Comparison of ENCODE assay signal across 8 cellular contexts in genomic region chr14:22929104-22929847, GRCh38. TPM values are rescaled to one million over a fixed set of nuclear protein-coding genes. Genes with fewer than 3 reads are reported as not detected.
DNase-seq lines count a peak whose midpoint lies in the region; ATAC-seq and TF ChIP-seq lines count a peak whose summit lies in the region.

PRMT5 (minus strand) TSS chr14:22929376; CDS start chr14:22929361, 15 bp downstream.

- intact Hi-C loops in activated T-helper 2 cell treated with anti-CD3 and anti-CD28 coated beads, Interferon-gamma antibody, Interleukin-2, Interleukin-4, amounts not matched to agents 10 μg/mL and 5 μg/mL and 100 μg/mL, durations not matched to agents 14 hours and 24 hours and 36 hours (cut with micrococcal nuclease), result loop anchor here (1.0 to 5.0 kb wide), 7 partner anchors 10 to 393 kb away; partner anchors contain the start of genes DAD1, HAUS4, PABPN1 and RBM23

- H3K4me3 ChIP-seq in H7 (ENCODE audit: insufficient read depth, low read depth, low read length) (peak within 1 kb of the TSS; percentile 77), Loucy (ENCODE audit: low read length, poor library complexity, severe bottlenecking) (peak within 1 kb of the TSS; percentile 90), RWPE2 (ENCODE audit: severe bottlenecking) (peak within 1 kb of the TSS; percentile 65)

- ATAC-seq in RWPE2 (ENCODE audit: low read depth), result peak; percentile 94
- ATAC-seq in naive thymus-derived CD8-positive, alpha-beta T cell, result peak; percentile 96

- H3K27me3 ChIP-seq in H7 (ENCODE audit: control insufficient read depth, insufficient read depth, low read length), result no peaks in the 10 kb centered on the region
- no peaks in the 10 kb centered on the region for H3K27me3 ChIP-seq in Loucy (ENCODE audit: insufficient read depth, low read length, poor library complexity, severe bottlenecking)
- no peaks in the 10 kb centered on the region for H3K27me3 ChIP-seq in RWPE2 (ENCODE audit: insufficient read depth, poor library complexity, severe bottlenecking)

- H3K36me3 Mint-ChIP-seq in activated T-helper 2 cell treated with anti-CD3 and anti-CD28 coated beads, Interferon-gamma antibody, Interleukin-2, Interleukin-4, amounts not matched to agents 10 μg/mL and 5 μg/mL and 100 μg/mL, durations not matched to agents 14 hours and 24 hours and 36 hours (ENCODE audit: low read depth), result peaks cover 29% of the 10 kb centered on the region
- peaks cover 0 to 26% (median 10%) of the 10 kb centered on the region in 3 donors for H3K36me3 Mint-ChIP-seq in naive thymus-derived CD8-positive, alpha-beta T cell

- no peaks in the 10 kb centered on the region for H4K20me1 ChIP-seq in Loucy (ENCODE audit: insufficient read depth, low read length, poor library complexity, severe bottlenecking)

- no peaks in the 10 kb centered on the region for H3K9me3 Mint-ChIP-seq in activated T-helper 2 cell treated with anti-CD3 and anti-CD28 coated beads, Interferon-gamma antibody, Interleukin-2, Interleukin-4, amounts not matched to agents 10 μg/mL and 5 μg/mL and 100 μg/mL, durations not matched to agents 14 hours and 24 hours and 36 hours
- no peaks in the 10 kb centered on the region for H3K9me3 Mint-ChIP-seq in naive thymus-derived CD8-positive, alpha-beta T cell

- H3F3A ChIP-seq in Loucy (ENCODE audit: low read depth), result no peaks in the 10 kb centered on the region

- H3K4me1 Mint-ChIP-seq in activated T-helper 2 cell treated with anti-CD3 and anti-CD28 coated beads, Interferon-gamma antibody, Interleukin-2, Interleukin-4, amounts not matched to agents 10 μg/mL and 5 μg/mL and 100 μg/mL, durations not matched to agents 14 hours and 24 hours and 36 hours (ENCODE audit: low read depth), result peaks cover 27% of the 10 kb centered on the region
- peaks cover 7 to 15% (median 11%) of the 10 kb centered on the region in 4 donors for H3K4me1 Mint-ChIP-seq in naive thymus-derived CD8-positive, alpha-beta T cell

- peak within 1 kb of the TSS; percentile 86 for H2AFZ ChIP-seq in Loucy (ENCODE audit: low read length)

- TF ChIP-seq CTCF in Loucy (conservative IDR thresholded peaks at IDR 0.05; ENCODE audit: low read length) (no peak), RWPE2 (IDR thresholded peaks at IDR 0.05; ENCODE audit: poor library complexity, severe bottlenecking) (no peak)

- peak within 1 kb of the TSS; percentile 86 for H3K9ac ChIP-seq in Loucy (ENCODE audit: low read depth, low read length, poor library complexity, severe bottlenecking)

- H3K27me3 Mint-ChIP-seq in activated T-helper 2 cell treated with anti-CD3 and anti-CD28 coated beads, Interferon-gamma antibody, Interleukin-2, Interleukin-4, amounts not matched to agents 10 μg/mL and 5 μg/mL and 100 μg/mL, durations not matched to agents 14 hours and 24 hours and 36 hours (ENCODE audit: low read depth), result no peaks in the 10 kb centered on the region
- H3K27me3 Mint-ChIP-seq in naive thymus-derived CD8-positive, alpha-beta T cell, result no peaks in the 10 kb centered on the region

- H3K9me3 ChIP-seq in Loucy (ENCODE audit: insufficient read depth, low read depth, low read length) (no peaks in the 10 kb centered on the region), RWPE2 (ENCODE audit: severe bottlenecking) (no peaks in the 10 kb centered on the region)

- DNase-seq in ELR (ENCODE audit: low read depth) (peak; percentile 99), H7 (peak; percentile 95), RWPE2 (ENCODE audit: low spot score) (peak; percentile 100), fibroblast of peridontal ligament (ENCODE audit: extremely low read depth) (peak; percentile 100)
- DNase-seq in activated T-helper 2 cell treated with anti-CD3 and anti-CD28 coated beads, Interferon-gamma antibody, Interleukin-2, Interleukin-4, amounts not matched to agents 10 μg/mL and 5 μg/mL and 100 μg/mL, durations not matched to agents 14 hours and 24 hours and 36 hours (ENCODE audit: low spot score), result peak; percentile 96
- DNase-seq in naive thymus-derived CD8-positive, alpha-beta T cell, result peak; percentile 89 to 99 (median 98)
- DNase-seq in stimulated activated naive CD4-positive, alpha-beta T cell (lab: John Stamatoyannopoulos, UW), result peak; percentile 91 to 98 (median 98)

- no peaks in the 10 kb centered on the region for H3K9me2 ChIP-seq in Loucy (replicated peaks; ENCODE audit: low read depth, low read length)

- peak within 1 kb of the TSS; percentile 99 for H3K4me2 ChIP-seq in Loucy (ENCODE audit: low read depth, low read length, poor library complexity, severe bottlenecking)

- H3K4me1 ChIP-seq in Loucy (ENCODE audit: insufficient read depth, low read length, poor library complexity, severe bottlenecking) (peaks cover 11% of the 10 kb centered on the region), RWPE2 (ENCODE audit: insufficient read depth, poor library complexity, severe bottlenecking) (peaks cover 27% of the 10 kb centered on the region)

- no peak within 1 kb of the TSS for H3K27ac Mint-ChIP-seq in activated T-helper 2 cell treated with anti-CD3 and anti-CD28 coated beads, Interferon-gamma antibody, Interleukin-2, Interleukin-4, amounts not matched to agents 10 μg/mL and 5 μg/mL and 100 μg/mL, durations not matched to agents 14 hours and 24 hours and 36 hours
- no peak within 1 kb of the TSS for H3K27ac Mint-ChIP-seq in naive thymus-derived CD8-positive, alpha-beta T cell

- H3K36me3 ChIP-seq in H7 (replicated peaks; ENCODE audit: control insufficient read depth, insufficient read depth, low read length) (peaks cover 22% of the 10 kb centered on the region), Loucy (ENCODE audit: insufficient read depth, low read length) (peaks cover 7% of the 10 kb centered on the region; the same call in 1 of the 2 replicates), RWPE2 (ENCODE audit: low read depth) (peaks cover 37% of the 10 kb centered on the region)

- POLR2A ChIA-PET in naive thymus-derived CD8-positive, alpha-beta T cell (lab: Charles Lee), result interaction anchor here (0.6 to 3.7 kb wide), 17 partner anchors 11 to 1205 kb away, joined by 3 to 55 read pairs (median 4); partner anchors contain the start of genes AJUBA, HAUS4, LRP10 and PABPN1

- peaks cover 34% of the 10 kb centered on the region for H3K79me2 ChIP-seq in Loucy (ENCODE audit: insufficient read depth, low read length)

- peak within 1 kb of the TSS; percentile 64 for H3K27ac ChIP-seq in RWPE2 (ENCODE audit: poor library complexity, severe bottlenecking)

- no peak within 1 kb of the TSS for H3K4me3 Mint-ChIP-seq in activated T-helper 2 cell treated with anti-CD3 and anti-CD28 coated beads, Interferon-gamma antibody, Interleukin-2, Interleukin-4, amounts not matched to agents 10 μg/mL and 5 μg/mL and 100 μg/mL, durations not matched to agents 14 hours and 24 hours and 36 hours (ENCODE audit: low read depth)
- no peak within 1 kb of the TSS for H3K4me3 Mint-ChIP-seq in naive thymus-derived CD8-positive, alpha-beta T cell

RNA-seq across cellular contexts. Expression of gene PRMT5, which starts in this region (rescaled TPM):
- 86.7 and 114 TPM in 2 replicates for total RNA-seq in H7 (2014; rRNA removed; shearing (Covaris generic))
- 147 and 152 TPM in 2 replicates for total RNA-seq in activated T-helper 2 cell treated with anti-CD3 and anti-CD28 coated beads, Interferon-gamma antibody, Interleukin-2, Interleukin-4, amounts not matched to agents 10 μg/mL and 5 μg/mL and 100 μg/mL, durations not matched to agents 14 hours and 24 hours and 36 hours
- 10 to 100 TPM; 37.7 to 38.8 TPM for total RNA-seq in naive thymus-derived CD8-positive, alpha-beta T cell
- polyA plus RNA-seq in naive thymus-derived CD8-positive, alpha-beta T cell, result 10 to 100 TPM; 42.4 to 67.3 (median 62.2) TPM

Comparison
In these comparisons a context has a peak if more than half of its experiments do, and no peak if none do; other contexts are left out.
1. Peak in every context shown above with its lines: DNase-seq, ATAC-seq, H3K4me3 ChIP-seq and H3K27ac ChIP-seq.